10 cellular contexts compared by ENCODE assay signal in the genomic region with DNA sequence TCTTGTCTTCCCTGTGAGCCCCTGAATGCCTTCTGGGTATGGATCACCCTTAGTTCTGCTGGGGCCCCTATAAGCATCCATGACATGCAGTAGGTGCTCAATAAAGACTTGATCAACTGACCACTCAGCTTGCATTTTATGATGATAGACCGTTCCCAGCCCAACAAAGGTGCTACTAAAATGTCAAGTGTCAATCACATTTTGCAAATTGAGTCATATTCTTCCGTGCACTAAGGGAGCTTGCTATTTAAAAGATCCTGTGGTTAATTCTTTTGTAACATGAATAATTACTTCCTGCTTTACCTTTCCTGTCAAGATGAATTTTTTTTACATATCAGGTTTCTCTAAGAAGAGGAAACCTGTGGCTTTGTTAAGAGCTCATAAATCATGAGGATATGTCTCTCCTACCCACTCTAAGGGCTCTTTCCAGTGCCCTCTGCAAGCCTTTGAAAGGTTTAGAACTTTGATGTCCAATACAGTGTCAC. TPM values are rescaled to one million over a fixed set of nuclear protein-coding genes. Genes with fewer than 3 reads are reported as not detected.
DNase-seq lines count a peak whose midpoint lies in the region; ATAC-seq and TF ChIP-seq lines count a peak whose summit lies in the region.
"Had no signal": no experiment of that assay in that cellular context is flagged by ENCODE, and none has a peak within 500 bp of the region (broad histone marks: within the 10 kb centered on the region; RNA-seq: fewer than 3 reads in every experiment).

No MANE protein-coding gene starts in this region.

- H3K9me3 Mint-ChIP-seq in activated naive CD4-positive, alpha-beta T cell treated with anti-CD3 and anti-CD28 coated beads, Interleukin-2, amount 50 U/mL, for 24 hours = peaks cover 4% of the 10 kb centered on the region
- H3K9me3 Mint-ChIP-seq in activated naive CD4-positive, alpha-beta T cell treated with anti-CD3 and anti-CD28 coated beads, Interleukin-2, amount 50 U/mL, for 72 hours = peaks cover 3% of the 10 kb centered on the region in 2 donors

- no peaks in the 10 kb centered on the region for H3K27me3 ChIP-seq in gastroesophageal sphincter

- TF ChIP-seq EP300 in gastroesophageal sphincter (IDR thresholded peaks at IDR 0.05) = no peak

- peak overlapping the region; percentile 98 for H3K27ac Mint-ChIP-seq in activated naive CD4-positive, alpha-beta T cell treated with anti-CD3 and anti-CD28 coated beads, Interleukin-2, amount 50 U/mL, for 24 hours
- H3K27ac Mint-ChIP-seq in activated naive CD4-positive, alpha-beta T cell treated with anti-CD3 and anti-CD28 coated beads, Interleukin-2, amount 50 U/mL, for 72 hours = peak overlapping the region; percentile 85 to 94

- H3K4me1 ChIP-seq in gastroesophageal sphincter = no peaks in the 10 kb centered on the region

- H3K27me3 Mint-ChIP-seq in activated naive CD4-positive, alpha-beta T cell treated with anti-CD3 and anti-CD28 coated beads, Interleukin-2, amount 50 U/mL, for 24 hours = no peaks in the 10 kb centered on the region

- no peaks in the 10 kb centered on the region for H3K36me3 ChIP-seq in gastroesophageal sphincter

- WGBS in gastroesophageal sphincter (ENCODE audit: low coverage in 1 of 2), 2 donors = 61 to 86% methylated on average over 2 of the region's 2 CpGs

- peak; percentile 69 to 70 for ATAC-seq in activated naive CD4-positive, alpha-beta T cell treated with anti-CD3 and anti-CD28 coated beads, Interleukin-2, amount 50 U/mL, for 72 hours
- ATAC-seq in HG03139 (IDR thresholded peaks at IDR 0.05; ENCODE audit: unreplicated experiment) (no peak), gastroesophageal sphincter (no peak), HG03045 (IDR thresholded peaks at IDR 0.05; ENCODE audit: unreplicated experiment) (no peak)

- peaks cover 3% of the 10 kb centered on the region for H3K36me3 Mint-ChIP-seq in activated naive CD4-positive, alpha-beta T cell treated with anti-CD3 and anti-CD28 coated beads, Interleukin-2, amount 50 U/mL, for 24 hours
- peaks cover 5 to 32% of the 10 kb centered on the region in 2 donors for H3K36me3 Mint-ChIP-seq in activated naive CD4-positive, alpha-beta T cell treated with anti-CD3 and anti-CD28 coated beads, Interleukin-2, amount 50 U/mL, for 72 hours

- TF ChIP-seq CTCF in gastroesophageal sphincter (IDR thresholded peaks at IDR 0.05) = no peak

- peaks cover 67% of the 10 kb centered on the region for H3K4me1 Mint-ChIP-seq in activated naive CD4-positive, alpha-beta T cell treated with anti-CD3 and anti-CD28 coated beads, Interleukin-2, amount 50 U/mL, for 24 hours

- H3K4me3 ChIP-seq in gastroesophageal sphincter = no peak overlapping the region

- DNase-seq in activated naive CD4-positive, alpha-beta T cell treated with Interleukin-2 at 50 U/mL for 16 hours = no peak
- DNase-seq in NCI-H2107 (lab: John Stamatoyannopoulos, UW) (peak; percentile 11), NCI-H2081 treated with DMSO at 0.1 percent for 48 hours (lab: John Stamatoyannopoulos, UW) (no peak)
- no peak for DNase-seq in activated naive CD4-positive, alpha-beta T cell treated with anti-CD3 and anti-CD28 coated beads, Interleukin-2, amount 50 U/mL, for 72 hours (ENCODE audit: low spot score in 2 of 2)
- DNase-seq: NCI-H1105, substantia nigra had no signal

- no peak for TF ChIP-seq POLR2A in gastroesophageal sphincter (IDR thresholded peaks at IDR 0.05)

- H3K4me3 Mint-ChIP-seq in activated naive CD4-positive, alpha-beta T cell treated with anti-CD3 and anti-CD28 coated beads, Interleukin-2, amount 50 U/mL, for 24 hours = peak overlapping the region; percentile 86

- no peaks in the 10 kb centered on the region for H3K9me3 ChIP-seq in gastroesophageal sphincter

- H3K27ac ChIP-seq in gastroesophageal sphincter = no peak overlapping the region

RNA-seq across cellular contexts. Expression of a gene that starts 47.6 kb away (rescaled TPM):
- 10 to 100 TPM; 76.0 to 97.3 TPM for total RNA-seq in activated naive CD4-positive, alpha-beta T cell treated with anti-CD3 and anti-CD28 coated beads, Interleukin-2, amount 50 U/mL, for 72 hours
- 10 to 100 TPM in 3 of 4 donors, 1 to 10 TPM in 1; 9.8 to 14.8 (median 13.7) TPM for total RNA-seq in gastroesophageal sphincter

Comparison
In these comparisons a context has a peak if more than half of its experiments do, and no peak if none do; other contexts are left out.
1. ATAC-seq: peak in activated naive CD4-positive, alpha-beta T cell treated with anti-CD3 and anti-CD28 coated beads, Interleukin-2, amount 50 U/mL, for 72 hours (2 of 2); none in HG03139 (single experiment), gastroesophageal sphincter (single experiment) and HG03045 (single experiment).
2. RNA of a gene that starts 47.6 kb away (total RNA-seq): 76.0 to 97.3 TPM in activated naive CD4-positive, alpha-beta T cell treated with anti-CD3 and anti-CD28 coated beads, Interleukin-2, amount 50 U/mL, for 72 hours; 9.8 to 14.8 TPM in gastroesophageal sphincter; every median in the first group is over 4 times any median in the second.